18 cellular contexts compared by ENCODE assay signal in the genomic region with DNA sequence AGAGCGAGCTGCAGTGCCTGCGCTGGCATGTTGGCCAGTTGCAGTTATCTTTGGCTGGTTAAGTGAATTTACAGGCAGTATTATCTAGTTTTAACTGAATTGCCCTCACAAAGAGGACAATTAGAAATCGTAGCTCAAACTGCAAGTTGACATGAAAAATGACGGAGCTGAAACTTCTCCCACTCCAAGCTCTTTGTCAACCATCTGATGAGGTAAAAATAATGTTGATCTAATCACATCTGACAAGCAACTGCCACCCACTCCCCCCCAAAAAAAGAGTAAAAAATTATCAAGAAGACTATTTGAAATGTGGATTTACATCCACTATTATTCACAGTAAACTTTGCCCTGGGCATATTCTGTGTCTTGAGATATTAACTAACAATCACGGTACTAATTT.
"Had no signal": no experiment of that assay in that cellular context is flagged by ENCODE, and none has a peak within 500 bp of the region (broad histone marks: within the 10 kb centered on the region; RNA-seq: fewer than 3 reads in every experiment).

No MANE protein-coding gene starts in this region.

- H3K4me3 ChIP-seq: colonic mucosa, dorsolateral prefrontal cortex, esophagus muscularis mucosa, gastroesophageal sphincter, heart left ventricle, hepatocyte, left lung, lower lobe of right lung, mucosa of descending colon had no signal

- DNase-seq: colonic mucosa; dermis blood vessel endothelial cell; dorsolateral prefrontal cortex; effector CD4-positive, alpha-beta T cell; effector memory CD4-positive, alpha-beta T cell; foreskin keratinocyte; heart left ventricle; hypothalamus; left cardiac atrium; left lung; left ventricle myocardium superior; lower lobe of right lung; mesenchymal stem cell; mucosa of descending colon; naive B cell had no signal

- ATAC-seq: foreskin keratinocyte, gastroesophageal sphincter, heart left ventricle, left cardiac atrium, left lung, left ventricle myocardium superior, lower lobe of right lung, mucosa of descending colon had no signal

- H3K27ac ChIP-seq: colonic mucosa, dorsolateral prefrontal cortex, esophagus muscularis mucosa, foreskin keratinocyte, gastroesophageal sphincter, heart left ventricle, hepatocyte, left lung, lower lobe of right lung had no signal
